9 cellular contexts compared by ENCODE assay signal in genomic region chr19:18373407-18373891, GRCh38. TPM values are rescaled to one million over a fixed set of nuclear protein-coding genes. Genes with fewer than 3 reads are reported as not detected.
DNase-seq lines count a peak whose midpoint lies in the region; ATAC-seq and TF ChIP-seq lines count a peak whose summit lies in the region.
"Had no signal": no experiment of that assay in that cellular context is flagged by ENCODE, and none has a peak within 500 bp of the region (broad histone marks: within the 10 kb centered on the region; RNA-seq: fewer than 3 reads in every experiment).

No MANE protein-coding gene starts in this region.

- DNase-seq in Calu3 (no peak), SJSA1 (ENCODE audit: low read depth in 1 of 2, low spot score in 2 of 2) (no peak), epithelial cell of prostate (ENCODE audit: low read depth, low spot score) (no peak), prostate gland (ENCODE audit: low spot score) (no peak), HCEC 1CT (no peak)
- DNase-seq in stimulated activated naive CD4-positive, alpha-beta T cell (lab: John Stamatoyannopoulos, UW): no peak

- TF ChIP-seq CTCF in Calu3 (IDR thresholded peaks at IDR 0.05; ENCODE audit: unreplicated experiment) (no peak), prostate gland (IDR thresholded peaks at IDR 0.05) (no peak)

- intact Hi-C loops in Calu3 (cut with micrococcal nuclease; ENCODE audit: unreplicated experiment) (no loop called here), prostate gland (cut with DNase I) (no loop called here)

- H3K27ac Mint-ChIP-seq in Calu3 (ENCODE audit: unreplicated experiment): peak overlapping the region; percentile 93

- peaks cover 12% of the 10 kb centered on the region for H3K4me1 Mint-ChIP-seq in Calu3 (ENCODE audit: low read depth, unreplicated experiment)

- WGBS in prostate gland: 51% methylated on average over 4 of the region's 4 CpGs

- H3K4me3 ChIP-seq in SJSA1: no peak overlapping the region
- no peak overlapping the region for H3K4me3 ChIP-seq in prostate gland

- H3K36me3 ChIP-seq in SJSA1: no peaks in the 10 kb centered on the region
- no peaks in the 10 kb centered on the region for H3K36me3 ChIP-seq in prostate gland

- H3K4me3 Mint-ChIP-seq in Calu3 (ENCODE audit: low read depth, unreplicated experiment): no peak overlapping the region

- peaks cover 19% of the 10 kb centered on the region for H3K36me3 Mint-ChIP-seq in Calu3 (ENCODE audit: insufficient read depth, unreplicated experiment)

- H3K4me1 ChIP-seq in SJSA1 (replicated peaks): peaks cover 22% of the 10 kb centered on the region
- H3K4me1 ChIP-seq in prostate gland (replicated peaks): peaks cover 8% of the 10 kb centered on the region

- ATAC-seq in HG03280 (IDR thresholded peaks at IDR 0.05; ENCODE audit: unreplicated experiment) (no peak), GM18498 (IDR thresholded peaks at IDR 0.05; ENCODE audit: unreplicated experiment) (no peak)

- H3K9me3 Mint-ChIP-seq in Calu3 (ENCODE audit: low read depth, unreplicated experiment): no peaks in the 10 kb centered on the region

- CTCF ChIA-PET in Calu3 (lab: Charles Lee): no interaction called here

- no peaks in the 10 kb centered on the region for H3K27me3 Mint-ChIP-seq in Calu3 (ENCODE audit: unreplicated experiment)

- no TSS peak for BruUV-seq in Calu3 (replicated peaks; lab: Mats Ljungman, UMichigan)

- no peak for TF ChIP-seq POLR2A in prostate gland (IDR thresholded peaks at IDR 0.05)

- no peaks in the 10 kb centered on the region for H3K27me3 ChIP-seq in SJSA1 (replicated peaks)
- no peaks in the 10 kb centered on the region for H3K27me3 ChIP-seq in prostate gland (replicated peaks; ENCODE audit: insufficient read depth)

- H3K9me3 ChIP-seq in SJSA1 (replicated peaks) (no peaks in the 10 kb centered on the region), prostate gland (no peaks in the 10 kb centered on the region)

- H3K27ac ChIP-seq in SJSA1 (peak overlapping the region; percentile 88), epithelial cell of prostate (peak overlapping the region; percentile 85), prostate gland (peak overlapping the region; percentile 77 to 86)

RNA-seq across cellular contexts. Expression of gene GDF15, which starts 12.5 kb away (rescaled TPM):
- total RNA-seq in Calu3 (2022) (56.6 and 80.3 TPM in 2 replicates), prostate gland (100 to 1,000 TPM in 1 of 2 donors, 10 to 100 TPM in 1; 49.6 to 136 TPM)
- total RNA-seq in SJSA1 (2014; rRNA removed; shearing (Covaris generic)): 12.4 and 21.9 TPM in 2 replicates

RNA-seq across cellular contexts. Expression of gene LRRC25, which starts 24.0 kb away (rescaled TPM):
- total RNA-seq in Calu3 (2022) (not detected in 2 replicates), prostate gland (1 to 10 TPM; 1.6 to 5.5 TPM)
- not detected in 2 replicates for total RNA-seq in SJSA1 (2014; rRNA removed; shearing (Covaris generic))
- total RNA-seq: Daoy had no signal

RNA-seq across cellular contexts. Expression of gene PGPEP1, which starts 33.1 kb away (rescaled TPM):
- total RNA-seq in Calu3 (2022) (27.9 and 42.0 TPM in 2 replicates), prostate gland (10 to 100 TPM; 18.0 to 37.3 TPM)
- total RNA-seq in SJSA1 (2014; rRNA removed; shearing (Covaris generic)): 5.7 and 9.0 TPM in 2 replicates

RNA-seq across cellular contexts. Expression of gene SSBP4, which starts 45.7 kb away (rescaled TPM):
- 38.8 and 51.5 TPM in 2 replicates for total RNA-seq in Calu3 (2022)
- total RNA-seq in SJSA1 (2014; rRNA removed; shearing (Covaris generic)): 18.9 and 43.4 TPM in 2 replicates
- total RNA-seq in prostate gland: 100 to 1,000 TPM in 1 of 2 donors, 10 to 100 TPM in 1; 71.5 to 120 TPM

RNA-seq across cellular contexts. Expression of gene LSM4, which starts 50.6 kb away (rescaled TPM):
- 111 and 115 TPM in 2 replicates for total RNA-seq in Calu3 (2022)
- total RNA-seq in SJSA1 (2014; rRNA removed; shearing (Covaris generic)): 395 and 478 TPM in 2 replicates
- 100 to 1,000 TPM; 157 to 215 TPM for total RNA-seq in prostate gland
